In the genomic region with DNA sequence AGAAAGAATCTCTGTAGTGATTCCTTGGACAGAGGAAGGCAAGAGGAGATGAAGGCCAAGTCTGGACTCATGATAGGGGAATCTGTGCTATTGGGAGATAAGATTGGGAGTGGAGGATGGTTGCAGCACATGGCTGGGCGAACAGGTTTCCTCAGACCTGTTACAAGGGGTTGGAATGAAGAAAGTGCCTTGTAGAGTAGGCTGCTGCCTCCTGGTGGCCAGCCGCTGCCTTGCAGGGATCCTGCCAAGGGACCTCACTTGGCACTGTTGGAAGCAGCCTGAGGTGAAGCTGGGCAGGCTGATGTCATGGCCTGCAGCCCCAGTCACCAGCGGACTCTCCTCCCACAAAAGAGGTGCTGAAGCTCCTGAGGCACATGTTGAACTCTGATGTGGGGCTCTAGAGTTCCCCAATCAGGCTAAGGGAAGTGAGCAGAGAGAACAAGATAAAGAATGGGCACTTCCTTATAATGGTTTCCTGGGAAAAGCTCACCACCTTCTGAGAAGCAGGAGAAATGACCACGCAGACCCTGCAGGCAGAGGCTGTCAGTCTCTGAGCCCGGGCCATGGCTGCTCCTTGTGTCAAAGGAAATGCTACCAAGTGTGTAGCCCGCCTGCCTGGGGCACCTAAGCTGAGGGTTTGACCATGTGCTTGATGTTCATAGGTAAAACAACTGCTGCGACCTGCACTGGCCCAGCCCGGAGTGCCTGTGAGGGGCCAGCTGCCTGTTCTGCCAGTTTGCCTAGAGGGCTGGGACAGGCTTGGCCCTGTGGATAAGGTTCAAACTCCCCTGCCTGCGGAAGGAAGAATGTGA, we compare ENCODE assay signal across 8 cellular contexts. TPM values are rescaled to one million over a fixed set of nuclear protein-coding genes. Genes with fewer than 3 reads are reported as not detected.
DNase-seq lines count a peak whose midpoint lies in the region; ATAC-seq and TF ChIP-seq lines count a peak whose summit lies in the region.

No MANE protein-coding gene starts in this region.

- DNase-seq in NCI-H1436 (lab: John Stamatoyannopoulos, UW) (peak; percentile 37), NCI-H1436 treated with DMSO at 0.1 percent for 48 hours (lab: John Stamatoyannopoulos, UW) (no peak), NCI-H1092 (lab: John Stamatoyannopoulos, UW) (peak; percentile 29), amniotic epithelial cell (ENCODE audit: low read depth) (peak; percentile 82), left ventricle myocardium inferior (peak; percentile 82), psoas muscle (peak; percentile 87 to 88), aorta (peak; percentile 88 to 95)

- WGBS in psoas muscle, 3 donors: 53 to 60% (median 55%) methylated on average over 9 of the region's 9 CpGs
- WGBS in aorta, 2 donors: 53 to 55% methylated on average over 9 of the region's 9 CpGs

- no peaks in the 10 kb centered on the region for H3K27me3 Mint-ChIP-seq in T-helper 1 cell treated with Interleukin-12 subunit alpha and Interleukin-12 subunit beta and Interleukin-4 antibody, amounts not matched to agents 30 μg/mL and 1 μg/mL, for 36 hours (ENCODE audit: low read depth)

- H3K4me1 ChIP-seq in left ventricle myocardium inferior (peaks cover 51% of the 10 kb centered on the region), psoas muscle (peaks cover 10% of the 10 kb centered on the region), aorta (ENCODE audit: control insufficient read depth in 1 of 2, insufficient read depth in 2 of 2, low read length in 2 of 2) (no peaks in the 10 kb centered on the region)

- H3K36me3 ChIP-seq in left ventricle myocardium inferior (peaks cover 3% of the 10 kb centered on the region), psoas muscle (ENCODE audit: insufficient read depth in 1 of 2, low read depth in 1 of 2) (peaks cover 0 to 14% of the 10 kb centered on the region in 2 donors), aorta (ENCODE audit: control insufficient read depth in 1 of 2, insufficient read depth in 2 of 2, low read length in 1 of 2) (no peaks in the 10 kb centered on the region)

- intact Hi-C loops in left ventricle myocardium inferior (cut with micrococcal nuclease): no loop called here
- intact Hi-C loops in psoas muscle (cut with DNase I): loop anchor here (1.0 to 10.0 kb wide), 4 partner anchors 167 to 282 kb away; partner anchors contain the start of genes MANF (in 1 of the 2) and RBM15B (in 1 of the 2)
- intact Hi-C loops in aorta (cut with DNase I): loop anchor here (2.0 to 10.0 kb wide), 2 partner anchors 167 to 275 kb away; partner anchors contain the start of gene RBM15B (in 2 of the 2)

- peak overlapping the region; percentile 77 for H3K4me3 Mint-ChIP-seq in T-helper 1 cell treated with Interleukin-12 subunit alpha and Interleukin-12 subunit beta and Interleukin-4 antibody, amounts not matched to agents 30 μg/mL and 1 μg/mL, for 36 hours

- H3K4me1 Mint-ChIP-seq in T-helper 1 cell treated with Interleukin-12 subunit alpha and Interleukin-12 subunit beta and Interleukin-4 antibody, amounts not matched to agents 30 μg/mL and 1 μg/mL, for 36 hours (ENCODE audit: low read depth): peaks cover 45% of the 10 kb centered on the region

- H3K27ac ChIP-seq in left ventricle myocardium inferior (replicated peaks): no peak overlapping the region
- no peak overlapping the region for H3K27ac ChIP-seq in psoas muscle
- H3K27ac ChIP-seq in aorta (ENCODE audit: low read depth in 1 of 2, low read length in 2 of 2): no peak overlapping the region

- H3K27ac Mint-ChIP-seq in T-helper 1 cell treated with Interleukin-12 subunit alpha and Interleukin-12 subunit beta and Interleukin-4 antibody, amounts not matched to agents 30 μg/mL and 1 μg/mL, for 36 hours: peak overlapping the region; percentile 83

- H3K27me3 ChIP-seq in left ventricle myocardium inferior (ENCODE audit: low read depth) (no peaks in the 10 kb centered on the region), psoas muscle (ENCODE audit: insufficient read depth in 3 of 3, low read length in 2 of 3) (no peaks in the 10 kb centered on the region), aorta (ENCODE audit: control insufficient read depth in 1 of 2, insufficient read depth in 2 of 2, low read length in 1 of 2) (no peaks in the 10 kb centered on the region)

- peaks cover 14% of the 10 kb centered on the region for H3K36me3 Mint-ChIP-seq in T-helper 1 cell treated with Interleukin-12 subunit alpha and Interleukin-12 subunit beta and Interleukin-4 antibody, amounts not matched to agents 30 μg/mL and 1 μg/mL, for 36 hours (ENCODE audit: low read depth)

- peak; percentile 97 for TF ChIP-seq CTCF in left ventricle myocardium inferior (IDR thresholded peaks at IDR 0.05; ENCODE audit: borderline replicate concordance)
- peak; percentile 97 for TF ChIP-seq CTCF in psoas muscle (IDR thresholded peaks at IDR 0.05)

- ATAC-seq in psoas muscle (peak; percentile 55 to 63 (median 60)), aorta (ENCODE audit: low FRiP score) (peak; percentile 66)

- H3K4me3 ChIP-seq in left ventricle myocardium inferior: no peak overlapping the region
- H3K4me3 ChIP-seq in psoas muscle: no peak overlapping the region
- H3K4me3 ChIP-seq in aorta (ENCODE audit: low read length in 2 of 2): no peak overlapping the region

- no peaks in the 10 kb centered on the region for H3K9me3 ChIP-seq in left ventricle myocardium inferior (replicated peaks)
- H3K9me3 ChIP-seq in psoas muscle: no peaks in the 10 kb centered on the region
- H3K9me3 ChIP-seq in aorta (ENCODE audit: control insufficient read depth, low read length): no peaks in the 10 kb centered on the region

- no peaks in the 10 kb centered on the region for H3K9me3 Mint-ChIP-seq in T-helper 1 cell treated with Interleukin-12 subunit alpha and Interleukin-12 subunit beta and Interleukin-4 antibody, amounts not matched to agents 30 μg/mL and 1 μg/mL, for 36 hours

RNA-seq across cellular contexts. Expression of gene TEX264, which starts 1.6 kb away (rescaled TPM):
- total RNA-seq in left ventricle myocardium inferior: 33.9 TPM
- total RNA-seq in psoas muscle: 10 to 100 TPM; 16.8 to 29.6 (median 21.9) TPM
- 10 to 100 TPM; 60.9 to 71.5 (median 66.2) TPM for polyA plus RNA-seq in psoas muscle
- total RNA-seq in aorta: 10 to 100 TPM; 18.2 to 26.0 TPM
- 10 to 100 TPM; 25.0 to 40.7 TPM for polyA plus RNA-seq in aorta

RNA-seq across cellular contexts. Expression of gene GRM2, which starts 37.4 kb away (rescaled TPM):
- total RNA-seq in left ventricle myocardium inferior (0.41 TPM), psoas muscle (under 1 TPM; 0.15 to 0.58 (median 0.42) TPM), aorta (under 1 TPM; 0.52 to 0.87 TPM)
- polyA plus RNA-seq in psoas muscle (under 1 TPM; 0.09 to 0.13 (median 0.11) TPM), aorta (under 1 TPM in 1 of 2 donors, not detected in 1; 0.18 TPM)
